Comparison of ENCODE assay signal across 1 cellular context in genomic region chr2:177237932-177238331, GRCh38.
TF ChIP-seq lines count a peak whose summit lies in the region.

No MANE protein-coding gene starts in this region.

TF ChIP-seq in IMR-90, 13 proteins besides CTCF, POLR2A, EP300 and RAD21:
- TF ChIP-seq ELK1 (IDR thresholded peaks at IDR 0.05; ENCODE audit: borderline replicate concordance, low read depth, low read length) (no peak), CHD1 (IDR thresholded peaks at IDR 0.05; ENCODE audit: low read depth, low read length) (no peak), USF2 (IDR thresholded peaks at IDR 0.05; ENCODE audit: low read depth, low read length) (no peak), MXI1 (IDR thresholded peaks at IDR 0.05; ENCODE audit: borderline replicate concordance, low read depth, low read length) (no peak), MAZ (IDR thresholded peaks at IDR 0.05; ENCODE audit: borderline replicate concordance, low read depth, low read length) (no peak), NFE2L2 (IDR thresholded peaks at IDR 0.05; ENCODE audit: low read depth, low read length) (no peak), RCOR1 (IDR thresholded peaks at IDR 0.05; ENCODE audit: insufficient replicate concordance, low read length) (no peak), RFX5 (IDR thresholded peaks at IDR 0.05; ENCODE audit: low read depth, low read length) (no peak), BHLHE40 (IDR thresholded peaks at IDR 0.05; ENCODE audit: low read depth, low read length) (no peak), CEBPB (IDR thresholded peaks at IDR 0.05; ENCODE audit: low read depth, low read length) (no peak), FOS (IDR thresholded peaks at IDR 0.05; ENCODE audit: low read depth, low read length) (no peak), MAFK (IDR thresholded peaks at IDR 0.05; ENCODE audit: low read depth, low read length) (no peak)
